25 cellular contexts compared by ENCODE assay signal in the genomic region with DNA sequence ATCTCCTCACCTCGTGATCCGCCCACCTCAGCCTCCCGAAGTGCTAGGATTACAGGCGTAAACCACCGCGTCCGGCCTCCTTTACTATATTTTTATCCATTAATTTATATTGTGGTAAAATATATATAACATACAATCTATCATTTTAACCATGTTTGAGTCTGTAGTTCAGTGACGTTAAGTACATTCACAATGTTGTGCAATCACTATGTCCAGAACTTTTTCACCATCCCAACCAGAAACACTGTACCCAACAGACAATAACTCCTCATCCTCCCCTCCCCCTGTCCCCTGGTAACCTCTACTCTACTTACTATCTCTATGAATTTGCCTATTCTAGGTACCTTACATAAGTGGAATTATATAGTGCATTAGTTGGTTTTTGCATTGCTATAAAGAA.
"Had no signal": no experiment of that assay in that cellular context is flagged by ENCODE, and none has a peak within 500 bp of the region (broad histone marks: within the 10 kb centered on the region; RNA-seq: fewer than 3 reads in every experiment).

No MANE protein-coding gene starts in this region.

- FAIRE-seq: colon, endometrium, endothelial cell of umbilical vein, frontal cortex had no signal

- H3K36me3 ChIP-seq: colonic mucosa, esophagus squamous epithelium, gastrocnemius medialis, gastroesophageal sphincter, heart left ventricle, heart right ventricle had no signal

- H3K27ac ChIP-seq: colonic mucosa, coronary artery, dorsolateral prefrontal cortex, epithelial cell of prostate, esophagus squamous epithelium, foreskin keratinocyte, gastrocnemius medialis, gastroesophageal sphincter, heart left ventricle, heart right ventricle had no signal

- H3K27me3 ChIP-seq: colonic mucosa, foreskin keratinocyte, gastrocnemius medialis had no signal

- H3K4me3 ChIP-seq: colonic mucosa, coronary artery, dorsolateral prefrontal cortex, esophagus squamous epithelium, gastrocnemius medialis, gastroesophageal sphincter, heart left ventricle, heart right ventricle had no signal

- ATAC-seq: effector memory CD8-positive, alpha-beta T cell; esophagus mucosa; gastrocnemius medialis; gastroesophageal sphincter; heart left ventricle; heart right ventricle had no signal

- DNase-seq: colonic mucosa; cortex of kidney; dorsolateral prefrontal cortex; effector CD4-positive, alpha-beta T cell; effector CD8-positive, alpha-beta T cell; effector memory CD4-positive, alpha-beta T cell; effector memory CD8-positive, alpha-beta T cell; endodermal cell; erythroblast; esophagus squamous epithelium; foreskin melanocyte; gastrocnemius medialis; glutamatergic neuron; head of caudate nucleus; heart left ventricle; heart right ventricle had no signal

- H3K9me3 ChIP-seq: colonic mucosa, esophagus squamous epithelium, gastrocnemius medialis, gastroesophageal sphincter, heart left ventricle had no signal

- H3K4me1 ChIP-seq: colonic mucosa, foreskin keratinocyte, gastrocnemius medialis had no signal
